16 cellular contexts compared by ENCODE assay signal in the genomic region with DNA sequence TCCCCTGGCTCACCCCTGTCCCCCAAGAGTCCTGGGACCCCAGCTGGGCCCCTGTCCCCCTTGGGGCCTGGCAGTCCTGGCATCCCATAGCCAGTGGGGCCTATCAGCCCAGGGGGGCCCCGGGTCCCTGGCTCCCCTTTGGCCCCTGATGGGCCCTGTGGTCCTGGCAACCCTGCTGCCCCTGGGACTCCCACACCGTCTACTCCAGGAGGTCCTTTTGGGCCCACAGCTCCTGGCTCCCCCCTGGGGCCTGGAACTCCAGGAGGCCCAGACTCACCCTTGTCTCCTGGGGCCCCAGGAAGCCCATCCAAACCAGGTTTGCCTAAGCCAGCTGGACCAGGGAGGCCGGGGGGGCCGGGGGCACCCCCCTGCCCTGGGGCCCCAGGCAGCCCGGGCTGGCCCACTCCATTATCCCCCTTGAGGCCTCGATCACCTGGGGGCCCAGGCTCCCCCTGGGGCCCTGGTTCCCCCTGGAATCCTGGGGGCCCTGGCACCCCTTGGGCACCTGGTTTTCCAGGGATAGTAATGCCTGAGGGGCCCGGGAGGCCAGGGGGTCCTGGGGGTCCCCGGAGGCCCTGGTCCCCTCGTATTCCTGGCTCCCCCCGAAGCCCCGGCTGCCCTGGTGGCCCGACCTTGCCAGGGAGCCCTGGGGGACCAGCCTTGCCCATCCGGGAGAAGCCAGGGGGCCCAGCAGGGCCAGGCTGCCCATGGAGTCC.
DNase-seq lines count a peak whose midpoint lies in the region; ATAC-seq lines count a peak whose summit lies in the region.
"Had no signal": no experiment of that assay in that cellular context is flagged by ENCODE, and none has a peak within 500 bp of the region (broad histone marks: within the 10 kb centered on the region; RNA-seq: fewer than 3 reads in every experiment).

No MANE protein-coding gene starts in this region.

- peak; percentile 21 for ATAC-seq in stimulated activated naive CD8-positive, alpha-beta T cell treated with anti-CD3 and anti-CD28 coated beads, Interleukin-15, amount 100 ng/mL, for 72 hours
- no peak for ATAC-seq in stimulated activated naive CD8-positive, alpha-beta T cell treated with anti-CD3 and anti-CD28 coated beads, Interleukin-15, Interleukin-2, amounts not matched to agents 100 U/mL and 50 U/mL, for 24 hours

- H3K27ac ChIP-seq in effector memory CD4-positive, alpha-beta T cell (ENCODE audit: insufficient read depth, low read length, poor library complexity, severe bottlenecking) = no peak overlapping the region
- H3K27ac ChIP-seq: C4-2B, heart right ventricle, HL-60, neural progenitor cell, PC-9, uterus had no signal

- peaks cover 12% of the 10 kb centered on the region for H3K4me1 Mint-ChIP-seq in stimulated activated naive CD8-positive, alpha-beta T cell treated with anti-CD3 and anti-CD28 coated beads, Interleukin-15, amount 100 ng/mL, for 72 hours

- no peaks in the 10 kb centered on the region for H3K27me3 ChIP-seq in effector memory CD4-positive, alpha-beta T cell (replicated peaks; ENCODE audit: control insufficient read depth, insufficient read depth, low read length, poor library complexity, severe bottlenecking)
- H3K27me3 ChIP-seq: heart right ventricle, neural progenitor cell, spleen, uterus had no signal

- peaks cover 8% of the 10 kb centered on the region for H3K4me1 ChIP-seq in effector memory CD4-positive, alpha-beta T cell (ENCODE audit: control insufficient read depth, insufficient read depth, low read length, poor library complexity, severe bottlenecking)
- H3K4me1 ChIP-seq: A549, neural progenitor cell, uterus had no signal

- no peak overlapping the region for H3K4me3 ChIP-seq in effector memory CD4-positive, alpha-beta T cell (ENCODE audit: insufficient read depth, low read depth, low read length, poor library complexity, severe bottlenecking)
- H3K4me3 ChIP-seq: A549, coronary artery, mucosa of descending colon, neural progenitor cell, PC-9, uterus had no signal

- peaks cover 28% of the 10 kb centered on the region for H3K36me3 ChIP-seq in effector memory CD4-positive, alpha-beta T cell (ENCODE audit: control insufficient read depth, insufficient read depth, low read length)
- H3K36me3 ChIP-seq: neural progenitor cell, uterus had no signal

- no peaks in the 10 kb centered on the region for H3K9me3 Mint-ChIP-seq in stimulated activated naive CD8-positive, alpha-beta T cell treated with anti-CD3 and anti-CD28 coated beads, Interleukin-15, amount 100 ng/mL, for 72 hours
- H3K9me3 Mint-ChIP-seq: IgD-negative memory B cell; neural progenitor cell; T-helper 1 cell treated with Interleukin-12 subunit alpha and Interleukin-12 subunit beta and Interleukin-4 antibody, amounts not matched to agents 30 μg/mL and 1 μg/mL, for 36 hours had no signal

- H3K27ac Mint-ChIP-seq in stimulated activated naive CD8-positive, alpha-beta T cell treated with anti-CD3 and anti-CD28 coated beads, Interleukin-15, amount 100 ng/mL, for 72 hours = no peak overlapping the region
- H3K27ac Mint-ChIP-seq: IgD-negative memory B cell; neural progenitor cell; T-helper 1 cell treated with Interleukin-12 subunit alpha and Interleukin-12 subunit beta and Interleukin-4 antibody, amounts not matched to agents 30 μg/mL and 1 μg/mL, for 36 hours had no signal

- H3K27me3 Mint-ChIP-seq in stimulated activated naive CD8-positive, alpha-beta T cell treated with anti-CD3 and anti-CD28 coated beads, Interleukin-15, amount 100 ng/mL, for 72 hours = no peaks in the 10 kb centered on the region
- H3K27me3 Mint-ChIP-seq: IgD-negative memory B cell had no signal

- no peaks in the 10 kb centered on the region for H3K9me3 ChIP-seq in effector memory CD4-positive, alpha-beta T cell (ENCODE audit: control insufficient read depth, low read length)
- H3K9me3 ChIP-seq: A549, heart right ventricle, mucosa of descending colon, spleen, uterus had no signal

- no peak for DNase-seq in stimulated activated naive CD8-positive, alpha-beta T cell treated with anti-CD3 and anti-CD28 coated beads, Interleukin-15, amount 100 ng/mL, for 72 hours
- DNase-seq in stimulated activated naive CD8-positive, alpha-beta T cell treated with anti-CD3 and anti-CD28 coated beads, Interleukin-15, Interleukin-2, amounts not matched to agents 100 U/mL and 50 U/mL, for 24 hours = no peak
- no peak for DNase-seq in NCI-H128 (lab: John Stamatoyannopoulos, UW; ENCODE audit: unreplicated experiment)
- no peak for DNase-seq in effector memory CD4-positive, alpha-beta T cell

- H3K4me3 Mint-ChIP-seq in stimulated activated naive CD8-positive, alpha-beta T cell treated with anti-CD3 and anti-CD28 coated beads, Interleukin-15, amount 100 ng/mL, for 72 hours = no peak overlapping the region
- H3K4me3 Mint-ChIP-seq: IgD-negative memory B cell; neural progenitor cell; T-helper 1 cell treated with Interleukin-12 subunit alpha and Interleukin-12 subunit beta and Interleukin-4 antibody, amounts not matched to agents 30 μg/mL and 1 μg/mL, for 36 hours had no signal
